8 cellular contexts compared by ENCODE assay signal in genomic region chr10:114100848-114101741, GRCh38. TPM values are rescaled to one million over a fixed set of nuclear protein-coding genes. Genes with fewer than 3 reads are reported as not detected.
DNase-seq lines count a peak whose midpoint lies in the region; ATAC-seq and TF ChIP-seq lines count a peak whose summit lies in the region.

No MANE protein-coding gene starts in this region.

- POLR2A ChIA-PET in CD4-positive, alpha-beta memory T cell (lab: Charles Lee; ENCODE audit: partially characterized antibody), result interaction anchor here (1.0 kb wide), 1 partner anchor 139 kb away, joined by 4 read pairs; no protein-coding TSS in a partner anchor

- in situ Hi-C loops in mammary epithelial cell (cut with MboI; ENCODE audit: low sequenced_read_pairs in 2 of 2), result loop anchor here (5.0 to 10.0 kb wide), 4 partner anchors 304 to 396 kb away; no protein-coding TSS in a partner anchor

- no peak overlapping the region for H3K27ac ChIP-seq in CD4-positive, alpha-beta memory T cell (ENCODE audit: low read depth, low read length)
- no peak overlapping the region for H3K27ac ChIP-seq in mammary epithelial cell (ENCODE audit: insufficient read depth, low read depth, low read length)
- peak overlapping the region in 1 of 2 donors; percentile 51 for H3K27ac ChIP-seq in left lung
- no peak overlapping the region for H3K27ac ChIP-seq in subcutaneous abdominal adipose tissue (ENCODE audit: low read depth, low read length)

- H3K4me3 Mint-ChIP-seq in CD4-positive, alpha-beta memory T cell, result peak overlapping the region; percentile 49 to 86 (median 74)

- dilution Hi-C loops in mammary epithelial cell (cut with HindIII; ENCODE audit: low sequenced_read_pairs), result loop anchor here (5.0 to 25.0 kb wide), 2 partner anchors 86 to 289 kb away; no protein-coding TSS in a partner anchor

- H3K79me2 ChIP-seq in mammary epithelial cell (ENCODE audit: insufficient read depth, low read length), result no peaks in the 10 kb centered on the region

- no TSS peak for BruUV-seq in mammary epithelial cell (replicated peaks; lab: Mats Ljungman, UMichigan)

- peak overlapping the region in 2 of 7 donors; percentile 5 to 61 for H3K27ac Mint-ChIP-seq in CD4-positive, alpha-beta memory T cell

- no peaks in the 10 kb centered on the region for H3K36me3 ChIP-seq in CD4-positive, alpha-beta memory T cell (ENCODE audit: insufficient read depth, low read length)
- H3K36me3 ChIP-seq in mammary epithelial cell (ENCODE audit: insufficient read depth, low read length), result no peaks in the 10 kb centered on the region
- H3K36me3 ChIP-seq in left lung, result no peaks in the 10 kb centered on the region
- no peaks in the 10 kb centered on the region for H3K36me3 ChIP-seq in subcutaneous abdominal adipose tissue (ENCODE audit: control insufficient read depth in 5 of 5, insufficient read depth in 5 of 5, low read length in 5 of 5)

- no peak for TF ChIP-seq CTCF in mammary epithelial cell (conservative IDR thresholded peaks at IDR 0.05 in 1 of 2, IDR thresholded peaks at IDR 0.05 in 1 of 2; ENCODE audit: extremely low read depth in 1 of 2, insufficient read depth in 1 of 2, low read depth in 1 of 2, low read length in 2 of 2)
- no peak for TF ChIP-seq CTCF in left lung (IDR thresholded peaks at IDR 0.05)

- CTCF ChIA-PET in CD4-positive, alpha-beta memory T cell (lab: Charles Lee; ENCODE audit: partially characterized antibody), result interaction anchor here (0.8 to 9.3 kb wide), 5 partner anchors 13 to 302 kb away, joined by 3 to 129 read pairs (median 3); no protein-coding TSS in a partner anchor
- CTCF ChIA-PET in mammary epithelial cell (lab: Charles Lee; ENCODE audit: low non-redundant PET), result interaction anchor here (0.7 kb wide), 1 partner anchor 308 kb away, joined by 4 read pairs; no protein-coding TSS in a partner anchor

- ATAC-seq in left lung (peak; percentile 51), GM18870 (IDR thresholded peaks at IDR 0.05; ENCODE audit: unreplicated experiment) (no peak)

- no peaks in the 10 kb centered on the region for H3K9me3 Mint-ChIP-seq in CD4-positive, alpha-beta memory T cell

- peaks cover 28 to 40% (median 31%) of the 10 kb centered on the region in 4 donors for H3K4me1 Mint-ChIP-seq in CD4-positive, alpha-beta memory T cell

- intact Hi-C loops in CD4-positive, alpha-beta memory T cell (cut with micrococcal nuclease), result loop anchor here (5.0 kb wide), 1 partner anchor 229 kb away; no protein-coding TSS in a partner anchor
- intact Hi-C loops in mammary epithelial cell (cut with micrococcal nuclease) (loop anchor here (5.0 kb wide), 2 partner anchors 119 to 209 kb away; no protein-coding TSS in a partner anchor), left lung (cut with DNase I) (loop anchor here in 1 of 2 donors (10.0 kb wide), 1 partner anchor 386 kb away; no protein-coding TSS in a partner anchor)

- no peak for DNase-seq in CD4-positive, alpha-beta memory T cell
- DNase-seq in M059J (ENCODE audit: low read depth) (peak; percentile 40), mammary epithelial cell (no peak), left lung (peak; percentile 42 to 78), H4 (ENCODE audit: low spot score) (no peak), NCI-H1436 (lab: John Stamatoyannopoulos, UW) (no peak)

- no peaks in the 10 kb centered on the region for H4K20me1 ChIP-seq in mammary epithelial cell (ENCODE audit: insufficient read depth, low read length)

- peak overlapping the region; percentile 77 for H2AFZ ChIP-seq in mammary epithelial cell (ENCODE audit: low read depth, low read length)

- H3K27me3 Mint-ChIP-seq in CD4-positive, alpha-beta memory T cell, result peaks cover 19 to 24% of the 10 kb centered on the region in 2 donors

- H3K9me3 ChIP-seq in CD4-positive, alpha-beta memory T cell (ENCODE audit: control insufficient read depth in 1 of 2, low read length in 2 of 2), result no peaks in the 10 kb centered on the region
- no peaks in the 10 kb centered on the region for H3K9me3 ChIP-seq in mammary epithelial cell (replicated peaks; ENCODE audit: insufficient read depth, low read length)
- H3K9me3 ChIP-seq in left lung, result no peaks in the 10 kb centered on the region
- no peaks in the 10 kb centered on the region for H3K9me3 ChIP-seq in subcutaneous abdominal adipose tissue (ENCODE audit: control insufficient read depth in 5 of 5, low read length in 5 of 5)

- H3K4me1 ChIP-seq in CD4-positive, alpha-beta memory T cell (ENCODE audit: insufficient read depth, low read length), result peaks cover 23% of the 10 kb centered on the region
- H3K4me1 ChIP-seq in mammary epithelial cell (ENCODE audit: insufficient read depth, low read length), result peaks cover 5% of the 10 kb centered on the region
- peaks cover 0 to 39% of the 10 kb centered on the region in 2 donors for H3K4me1 ChIP-seq in left lung
- peaks cover 8 to 33% (median 19%) of the 10 kb centered on the region in 5 donors for H3K4me1 ChIP-seq in subcutaneous abdominal adipose tissue (ENCODE audit: control insufficient read depth in 5 of 5, insufficient read depth in 5 of 5, low read length in 5 of 5)

- H3K9ac ChIP-seq in mammary epithelial cell (ENCODE audit: insufficient read depth, low read length), result no peak overlapping the region
- H3K9ac ChIP-seq in subcutaneous abdominal adipose tissue (ENCODE audit: low read length in 5 of 5), result peak overlapping the region; percentile 30 to 73 (median 68)

- H3K4me2 ChIP-seq in mammary epithelial cell (ENCODE audit: insufficient read depth, low read depth, low read length), result peak overlapping the region; percentile 79

- WGBS in mammary epithelial cell (ENCODE audit: low coverage, missing lambda C conversion rate), result 23% methylated on average over 33 of the region's 47 CpGs

- peaks cover 12% of the 10 kb centered on the region for H3K27me3 ChIP-seq in CD4-positive, alpha-beta memory T cell (ENCODE audit: insufficient read depth, low read length)
- peaks cover 5% of the 10 kb centered on the region for H3K27me3 ChIP-seq in mammary epithelial cell (ENCODE audit: insufficient read depth, low read length)
- peaks cover 0 to 21% of the 10 kb centered on the region in 2 donors for H3K27me3 ChIP-seq in left lung
- no peaks in the 10 kb centered on the region for H3K27me3 ChIP-seq in subcutaneous abdominal adipose tissue (ENCODE audit: control insufficient read depth in 5 of 5, insufficient read depth in 4 of 5, low read length in 5 of 5)

- no peak overlapping the region for H3K4me3 ChIP-seq in CD4-positive, alpha-beta memory T cell (ENCODE audit: low read length in 2 of 2)
- H3K4me3 ChIP-seq in mammary epithelial cell (replicated peaks in 1 of 3; ENCODE audit: insufficient read depth in 1 of 3, low read depth in 2 of 3, low read length in 3 of 3) (peak overlapping the region in 2 of 3 experiments; percentile 24 to 42), left lung (peak overlapping the region; percentile 24 to 27), subcutaneous abdominal adipose tissue (ENCODE audit: low read depth in 1 of 5, low read length in 5 of 5) (peak overlapping the region; percentile 56 to 77 (median 74))

- no peaks in the 10 kb centered on the region for H3K36me3 Mint-ChIP-seq in CD4-positive, alpha-beta memory T cell

RNA-seq across cellular contexts. Expression of gene ADRB1, which starts 57.4 kb away (rescaled TPM):
- not detected for total RNA-seq in CD4-positive, alpha-beta memory T cell
- not detected for polyA plus RNA-seq in CD4-positive, alpha-beta memory T cell
- 0.12 and 0.52 TPM in 2 replicates for total RNA-seq in M059J (2014; rRNA removed; shearing (Covaris generic))
- under 1 TPM in 1 of 2 donors, not detected in 1; 0.21 TPM for total RNA-seq in mammary epithelial cell
- polyA plus RNA-seq in mammary epithelial cell, result 0.03 TPM
- not detected for polyA minus RNA-seq in mammary epithelial cell
- total RNA-seq in left lung, result 10 to 100 TPM; 11.7 to 15.4 TPM
- total RNA-seq in H4 (2014; rRNA removed; shearing (Covaris generic)), result 1.1 and 1.9 TPM in 2 replicates

Comparison
In these comparisons a context has a peak if more than half of its experiments do, and no peak if none do; other contexts are left out.
1. DNase-seq: peak in M059J (single experiment) and left lung (2 of 2); none in CD4-positive, alpha-beta memory T cell (0 of 5), mammary epithelial cell (single experiment), H4 (single experiment) and NCI-H1436 (single experiment).
2. H3K4me3 ChIP-seq: peak in mammary epithelial cell (2 of 3), left lung (2 of 2) and subcutaneous abdominal adipose tissue (5 of 5); none in CD4-positive, alpha-beta memory T cell (0 of 2).